14 cellular contexts compared by ENCODE assay signal in genomic region chr4:121381148-121381462, GRCh38. TPM values are rescaled to one million over a fixed set of nuclear protein-coding genes. Genes with fewer than 3 reads are reported as not detected.
DNase-seq lines count a peak whose midpoint lies in the region; ATAC-seq, FAIRE-seq and TF ChIP-seq lines count a peak whose summit lies in the region.
"Had no signal": no experiment of that assay in that cellular context is flagged by ENCODE, and none has a peak within 500 bp of the region (broad histone marks: within the 10 kb centered on the region; RNA-seq: fewer than 3 reads in every experiment).

No MANE protein-coding gene starts in this region.

- peak overlapping the region; percentile 42 for H3K4me3 ChIP-seq in A549
- peak overlapping the region; percentile 60 for H3K4me3 ChIP-seq in HUES64 (ENCODE audit: low read length)
- H3K4me3 ChIP-seq in ectodermal cell (ENCODE audit: insufficient read depth, low read depth, low read length): peak overlapping the region; percentile 40
- H3K4me3 ChIP-seq in mesodermal cell (ENCODE audit: extremely low read depth, insufficient read depth, low read length, poor library complexity, severe bottlenecking): peak overlapping the region; percentile 39
- no peak overlapping the region for H3K4me3 ChIP-seq in lower leg skin (ENCODE audit: low read depth, poor library complexity, severe bottlenecking)
- H3K4me3 ChIP-seq: GM12878 had no signal

- no peaks in the 10 kb centered on the region for H3K4me1 ChIP-seq in A549
- H3K4me1 ChIP-seq in HUES64 (ENCODE audit: insufficient read depth, low read length): 0 out of 2 replicates have a peak, but pooled peaks cover 3% of the 10 kb centered on the region
- H3K4me1 ChIP-seq in ectodermal cell (ENCODE audit: control insufficient read depth, insufficient read depth, low read length): no peaks in the 10 kb centered on the region
- no peaks in the 10 kb centered on the region for H3K4me1 ChIP-seq in mesodermal cell (ENCODE audit: control insufficient read depth, insufficient read depth, low read length, poor library complexity, severe bottlenecking)

- peak overlapping the region; percentile 69 for H3K9ac ChIP-seq in HUES64 (ENCODE audit: low read depth, low read length)

- H3K36me3 ChIP-seq in HUES64 (ENCODE audit: insufficient read depth, low read length) (no peaks in the 10 kb centered on the region), ectodermal cell (ENCODE audit: control insufficient read depth, insufficient read depth, low read length) (no peaks in the 10 kb centered on the region), mesodermal cell (ENCODE audit: control insufficient read depth, insufficient read depth, low read length) (no peaks in the 10 kb centered on the region)

- peak overlapping the region; percentile 95 for H3K4me2 ChIP-seq in A549

- H3K27ac ChIP-seq in A549 (no peak overlapping the region), HUES64 (ENCODE audit: low read depth, low read length) (no peak overlapping the region), ectodermal cell (ENCODE audit: insufficient read depth, low read depth, low read length, poor library complexity, severe bottlenecking) (no peak overlapping the region), mesodermal cell (ENCODE audit: low read depth, low read length, severe bottlenecking) (no peak overlapping the region)

- H3K27me3 ChIP-seq in HUES64 (ENCODE audit: insufficient read depth, low read length) (peaks cover 48% of the 10 kb centered on the region), ectodermal cell (ENCODE audit: control insufficient read depth, insufficient read depth, low read length, poor library complexity, severe bottlenecking) (peaks cover 48% of the 10 kb centered on the region)

- intact Hi-C loops in lower leg skin (cut with DNase I; ENCODE audit: low total_unique reads): no loop called here

- no peak for ATAC-seq in A549
- ATAC-seq in HG02973 (IDR thresholded peaks at IDR 0.05; ENCODE audit: unreplicated experiment): no peak
- no peak for ATAC-seq in GM21723 (IDR thresholded peaks at IDR 0.05; ENCODE audit: unreplicated experiment)
- ATAC-seq: GM12878 had no signal

- WGBS in A549 (ENCODE audit: missing lambda C conversion rate): 3% methylated on average over 5 of the region's 5 CpGs
- WGBS in HUES64: 51% methylated on average over 4 of the region's 5 CpGs
- WGBS in ectodermal cell, 2 experiments: 46 to 49% methylated on average over 4 of the region's 5 CpGs
- 42 to 78% methylated on average over 1 to 2 of the region's 5 CpGs for WGBS in mesodermal cell (ENCODE audit: insufficient coverage in 2 of 2), 2 experiments
- WGBS in lower leg skin, 2 donors: 46 to 49% methylated on average over 5 of the region's 5 CpGs

- no peaks in the 10 kb centered on the region for H3K9me3 ChIP-seq in A549
- no peaks in the 10 kb centered on the region for H3K9me3 ChIP-seq in HUES64 (ENCODE audit: insufficient read depth, low read depth, low read length)
- no peaks in the 10 kb centered on the region for H3K9me3 ChIP-seq in ectodermal cell (ENCODE audit: control insufficient read depth, low read length)
- no peaks in the 10 kb centered on the region for H3K9me3 ChIP-seq in mesodermal cell (ENCODE audit: control insufficient read depth, low read length)

- no peak for TF ChIP-seq CTCF in A549 (IDR thresholded peaks at IDR 0.05)
- TF ChIP-seq CTCF in lower leg skin (IDR thresholded peaks at IDR 0.05): no peak

- TF ChIP-seq POLR2A in A549 (IDR thresholded peaks at IDR 0.05; ENCODE audit: low read length) (no peak), lower leg skin (IDR thresholded peaks at IDR 0.05) (no peak)

- POLR2A ChIA-PET in A549 (lab: Yijun Ruan, JAX): no interaction called here

- TF ChIP-seq EP300 in A549 (IDR thresholded peaks at IDR 0.05): no peak

- FAIRE-seq in A549 (lab: Jason Lieb, UNC): no peak
- FAIRE-seq: GM12878 had no signal

- CTCF ChIA-PET in A549 (lab: Yijun Ruan, JAX): interaction anchor here (2.8 kb wide), 1 partner anchor 11 kb away, joined by 11 read pairs; no protein-coding TSS in a partner anchor

- TF ChIP-seq RAD21 in A549 (conservative IDR thresholded peaks at IDR 0.05 in 1 of 2, IDR thresholded peaks at IDR 0.05 in 1 of 2): no peak

- DNase-seq in A549 (ENCODE audit: low read depth in 1 of 2, low spot score in 1 of 2) (no peak), NCI-H1417 treated with DMSO at 0.1 percent for 48 hours (lab: John Stamatoyannopoulos, UW) (no peak), lower leg skin (ENCODE audit: low spot score in 2 of 2) (no peak)
- DNase-seq: activated B cell treated with CpG ODN at 0.5 μM for 24 hours; activated T-cell treated with anti-CD3 and anti-CD28 coated beads for 4 hours; DND-41; effector memory CD8-positive, alpha-beta T cell; stimulated activated CD4-positive, alpha-beta T cell treated with anti-CD3 and anti-CD28 coated beads, Interleukin-2, amount 100 ng/mL, for 48 hours had no signal

TF ChIP-seq in A549, 52 proteins besides CTCF, POLR2A, EP300 and RAD21 (continues in another document):
- TF ChIP-seq HOXB13 (CRISPR knock-in tag; IDR thresholded peaks at IDR 0.05; ENCODE audit: low read depth) (no peak), ELK1 (IDR thresholded peaks at IDR 0.05; ENCODE audit: low read depth, low read length) (no peak), POLR2AphosphoS2 (conservative IDR thresholded peaks at IDR 0.05; ENCODE audit: low read length) (no peak), MAFK (IDR thresholded peaks at IDR 0.05; ENCODE audit: partially characterized antibody) (no peak), HOXB5 (CRISPR knock-in tag; IDR thresholded peaks at IDR 0.05) (no peak), HMGXB4 (CRISPR knock-in tag; IDR thresholded peaks at IDR 0.05; ENCODE audit: borderline replicate concordance) (no peak), ZFP36 (IDR thresholded peaks at IDR 0.05; ENCODE audit: borderline replicate concordance, partially characterized antibody) (no peak), PBX3 (IDR thresholded peaks at IDR 0.05) (no peak), USF2 (IDR thresholded peaks at IDR 0.05) (no peak), KDM5A (IDR thresholded peaks at IDR 0.05) (no peak), E2F6 (IDR thresholded peaks at IDR 0.05; ENCODE audit: borderline replicate concordance, low read depth) (no peak), JUN (IDR thresholded peaks at IDR 0.05) (no peak), ZC3H11A (IDR thresholded peaks at IDR 0.05) (no peak)

RNA-seq across cellular contexts. Expression of gene QRFPR, which starts 0.3 kb away (rescaled TPM):
- polyA plus RNA-seq in A549 (2011; rRNA removed): not detected in 2 replicates
- polyA plus RNA-seq in A549 (2012; cell fraction: cytosol; rRNA removed): not detected in 2 replicates
- not detected in 2 replicates for polyA plus RNA-seq in A549 (2012; cell fraction: nucleus; rRNA removed)
- 0.08 TPM in 1 of 3 replicates, not detected in the others for polyA plus RNA-seq in A549 (2017; fragmentation: RNase III; extraction: RNeasy Plus Mini Kit Qiagen cat#74134 plus additional on column Dnase treatment)
- polyA minus RNA-seq in A549 (2011; rRNA and poly(A)+ RNA removed): not detected in 2 replicates
- 0.70 TPM for polyA plus RNA-seq in HUES64 (2013, experiment 1 of 2)
- polyA plus RNA-seq in HUES64 (2013, experiment 2 of 2): 0.32 TPM
- polyA plus RNA-seq in ectodermal cell (2013, experiment 1 of 4): 0.91 TPM
- 0.85 TPM for polyA plus RNA-seq in ectodermal cell (2013, experiment 2 of 4)
- polyA plus RNA-seq in ectodermal cell (2013, experiment 3 of 4): 0.75 TPM
- 0.53 TPM for polyA plus RNA-seq in ectodermal cell (2013, experiment 4 of 4)
- 0.37 TPM for polyA plus RNA-seq in mesodermal cell (2013, experiment 1 of 2)
- polyA plus RNA-seq in mesodermal cell (2013, experiment 2 of 2): not detected
- total RNA-seq in lower leg skin: not detected
- total RNA-seq: activated B cell treated with CpG ODN at 0.5 μM for 24 hours, GM12878 had no signal
- polyA plus RNA-seq: GM12878 had no signal
